Comparison of ENCODE assay signal across 20 cellular contexts in the genomic region with DNA sequence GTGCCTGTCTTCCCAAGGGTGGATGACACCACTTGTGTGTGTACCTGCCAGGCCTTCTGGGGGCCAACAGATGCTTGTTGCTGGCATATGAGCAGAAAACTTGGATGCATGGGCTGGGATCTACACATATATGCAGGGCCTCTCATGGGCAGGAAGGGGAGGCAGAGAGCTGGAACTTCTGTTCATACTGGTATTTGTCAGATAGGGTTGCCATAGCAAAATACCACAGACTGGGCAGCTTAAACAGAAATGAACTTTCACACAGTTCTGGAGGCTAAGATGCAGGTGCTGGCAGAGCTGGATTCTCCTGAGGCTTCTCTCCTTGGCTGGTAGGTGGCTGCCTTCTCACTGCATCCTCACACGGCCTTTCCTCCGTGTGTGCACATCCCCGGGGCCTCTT.
DNase-seq lines count a peak whose midpoint lies in the region; ATAC-seq lines count a peak whose summit lies in the region.
"Had no signal": no experiment of that assay in that cellular context is flagged by ENCODE, and none has a peak within 500 bp of the region (broad histone marks: within the 10 kb centered on the region; RNA-seq: fewer than 3 reads in every experiment).

No MANE protein-coding gene starts in this region.

- in situ Hi-C loops in Caki2 (cut with HindIII; ENCODE audit: low pct_unique_long_range_greater_than_20kb, low sequenced_read_pairs): no loop called here

- DNase-seq in Caki2 (ENCODE audit: low read depth): peak; percentile 49
- DNase-seq in M059J (ENCODE audit: low read depth): peak; percentile 76
- peak; percentile 44 for DNase-seq in astrocyte of the hippocampus (ENCODE audit: low read depth, low spot score)
- DNase-seq in kidney tubule cell (ENCODE audit: low spot score): peak; percentile 28
- no peak for DNase-seq in activated gamma-delta T cell (lab: John Stamatoyannopoulos, UW)
- DNase-seq in amniotic stem cell (lab: John Stamatoyannopoulos, UW): no peak
- DNase-seq: activated CD4-positive, alpha-beta T cell treated with anti-CD3 and anti-CD28 coated beads for 1 hour; activated naive CD8-positive, alpha-beta T cell treated with anti-CD3 and anti-CD28 coated beads, Interleukin-2, amount 10 ng/mL, durations not matched to agents 7 days and 5 days; caudate nucleus; COR-L47; glutamatergic neuron; H7; Karpas-422; mammary epithelial cell; naive thymus-derived CD4-positive, alpha-beta T cell; NCI-H1436 treated with DMSO at 0.1 percent for 48 hours; NCI-H446 treated with DMSO at 0.1 percent for 48 hours; stimulated activated CD4-positive, alpha-beta T cell treated with anti-CD3 and anti-CD28 coated beads, Interleukin-4, amount 100 ng/mL, for 1 hour had no signal

- ATAC-seq in HG02973 (IDR thresholded peaks at IDR 0.05; ENCODE audit: unreplicated experiment): no peak
- no peak for ATAC-seq in GM19351 (IDR thresholded peaks at IDR 0.05; ENCODE audit: unreplicated experiment)
- ATAC-seq: naive thymus-derived CD4-positive, alpha-beta T cell had no signal

Comparison
In these comparisons a context has a peak if more than half of its experiments do, and no peak if none do; other contexts are left out.
1. DNase-seq: peak in Caki2 (single experiment), M059J (single experiment), astrocyte of the hippocampus (single experiment) and kidney tubule cell (single experiment); none in activated gamma-delta T cell (single experiment) and amniotic stem cell (single experiment).